ENCODE assay signal across 11 cellular contexts in genomic region chr12:76536546-76536945, GRCh38.
"Had no signal": no experiment of that assay in that cellular context is flagged by ENCODE, and none has a peak within 500 bp of the region (broad histone marks: within the 10 kb centered on the region; RNA-seq: fewer than 3 reads in every experiment).

No MANE protein-coding gene starts in this region.

- H3K4me2 ChIP-seq: GM23338 had no signal

- H3K27ac ChIP-seq: GM23248 had no signal

- H3K27ac Mint-ChIP-seq: GM23338, HFFc6 had no signal

- ATAC-seq: GM23338, HCT116 had no signal

- H3K36me3 ChIP-seq: HAP-1 had no signal

- H2AFZ ChIP-seq: GM23248, GM23338 had no signal

- H3K4me3 Mint-ChIP-seq: GM23338, H9, HFFc6 had no signal

- H3K4me3 ChIP-seq: GM23248, GM23338, HAP-1 had no signal

- FAIRE-seq: H1, H54 had no signal

- H3K9ac ChIP-seq: GM23248 had no signal

- H3K9me3 ChIP-seq: HAP-1 had no signal

- H3K4me1 ChIP-seq: HAP-1 had no signal

- DNase-seq: GM23248, GOT3, H7, H9, HCEC 1CT, HFFc6 had no signal

- H3K9me3 Mint-ChIP-seq: HFFc6 had no signal
